ENCODE assay signal across 15 cellular contexts in the genomic region with DNA sequence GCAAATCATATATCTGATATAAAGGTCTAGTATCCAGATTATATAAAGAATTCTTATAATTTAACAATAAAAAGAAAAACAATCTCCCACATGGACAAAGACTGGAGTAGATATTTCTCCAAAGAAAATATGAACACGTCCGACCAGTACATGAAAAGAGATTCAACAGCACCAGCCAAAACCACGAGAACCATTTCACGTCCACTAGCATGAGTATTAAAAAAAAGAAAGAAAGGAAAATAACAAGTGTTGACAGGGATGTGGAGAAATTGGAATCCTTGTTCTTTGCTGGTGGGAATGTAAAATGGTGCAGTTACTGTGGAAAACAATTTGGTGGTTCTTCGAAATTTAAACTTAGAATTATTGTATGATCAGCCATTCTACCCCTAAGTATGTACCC.
DNase-seq lines count a peak whose midpoint lies in the region; ATAC-seq and TF ChIP-seq lines count a peak whose summit lies in the region.
"Had no signal": no experiment of that assay in that cellular context is flagged by ENCODE, and none has a peak within 500 bp of the region (broad histone marks: within the 10 kb centered on the region; RNA-seq: fewer than 3 reads in every experiment).

No MANE protein-coding gene starts in this region.

- peak overlapping the region; percentile 70 for H3K27ac Mint-ChIP-seq in activated naive CD8-positive, alpha-beta T cell treated with anti-CD3 and anti-CD28 coated beads, Interleukin-2, amount 50 U/mL, for 24 hours
- no peak overlapping the region for H3K27ac Mint-ChIP-seq in activated naive CD8-positive, alpha-beta T cell treated with anti-CD3 and anti-CD28 coated beads for 36 hours
- H3K27ac Mint-ChIP-seq: B cell; CD4-positive, alpha-beta T cell had no signal

- no peaks in the 10 kb centered on the region for H3K36me3 Mint-ChIP-seq in activated naive CD8-positive, alpha-beta T cell treated with anti-CD3 and anti-CD28 coated beads, Interleukin-2, amount 50 U/mL, for 24 hours (ENCODE audit: low read depth)
- H3K36me3 Mint-ChIP-seq in activated naive CD8-positive, alpha-beta T cell treated with anti-CD3 and anti-CD28 coated beads for 36 hours: no peaks in the 10 kb centered on the region

- no peak for ATAC-seq in activated naive CD8-positive, alpha-beta T cell treated with anti-CD3 and anti-CD28 coated beads, Interleukin-2, amount 50 U/mL, for 24 hours
- ATAC-seq in RWPE2 (ENCODE audit: low read depth) (no peak), left lobe of liver (no peak), HG03432 (IDR thresholded peaks at IDR 0.05; ENCODE audit: unreplicated experiment) (no peak)

- no peaks in the 10 kb centered on the region for H3K27me3 ChIP-seq in RWPE2 (ENCODE audit: insufficient read depth, poor library complexity, severe bottlenecking)

- peak overlapping the region; percentile 6 for H3K27ac ChIP-seq in RWPE2 (ENCODE audit: poor library complexity, severe bottlenecking)

- peaks cover 3% of the 10 kb centered on the region for H3K27me3 Mint-ChIP-seq in activated naive CD8-positive, alpha-beta T cell treated with anti-CD3 and anti-CD28 coated beads, Interleukin-2, amount 50 U/mL, for 24 hours
- H3K27me3 Mint-ChIP-seq in activated naive CD8-positive, alpha-beta T cell treated with anti-CD3 and anti-CD28 coated beads for 36 hours: no peaks in the 10 kb centered on the region
- H3K27me3 Mint-ChIP-seq: B cell; CD4-positive, alpha-beta T cell had no signal

- no peaks in the 10 kb centered on the region for H3K36me3 ChIP-seq in RWPE2 (ENCODE audit: low read depth)
- H3K36me3 ChIP-seq: HAP-1 had no signal

- H3K4me3 ChIP-seq in RWPE2 (ENCODE audit: severe bottlenecking): no peak overlapping the region
- H3K4me3 ChIP-seq in choroid plexus epithelial cell (ENCODE audit: low read depth, low read length): no peak overlapping the region
- H3K4me3 ChIP-seq: GM12878, HAP-1 had no signal

- peaks cover 25% of the 10 kb centered on the region for H3K4me1 Mint-ChIP-seq in activated naive CD8-positive, alpha-beta T cell treated with anti-CD3 and anti-CD28 coated beads, Interleukin-2, amount 50 U/mL, for 24 hours
- H3K4me1 Mint-ChIP-seq in activated naive CD8-positive, alpha-beta T cell treated with anti-CD3 and anti-CD28 coated beads for 36 hours: peaks cover 20% of the 10 kb centered on the region

- no peak for DNase-seq in activated naive CD8-positive, alpha-beta T cell treated with anti-CD3 and anti-CD28 coated beads, Interleukin-2, amount 50 U/mL, for 24 hours
- DNase-seq in activated naive CD8-positive, alpha-beta T cell treated with anti-CD3 and anti-CD28 coated beads for 36 hours: no peak
- no peak for DNase-seq in RWPE2 (ENCODE audit: low spot score)
- peak; percentile 72 for DNase-seq in choroid plexus epithelial cell (ENCODE audit: low read depth)
- DNase-seq in left lobe of liver (ENCODE audit: low spot score): no peak
- no peak for DNase-seq in NAMALWA (ENCODE audit: low spot score)
- DNase-seq: 8988T; C1 segment of cervical spinal cord; Calu3; CD4-positive, alpha-beta T cell; DMS 273 treated with DMSO at 0.1 percent for 48 hours had no signal

- H3K4me1 ChIP-seq in RWPE2 (ENCODE audit: insufficient read depth, poor library complexity, severe bottlenecking): peaks cover 29% of the 10 kb centered on the region
- H3K4me1 ChIP-seq: HAP-1 had no signal

- no peaks in the 10 kb centered on the region for H3K9me3 Mint-ChIP-seq in activated naive CD8-positive, alpha-beta T cell treated with anti-CD3 and anti-CD28 coated beads, Interleukin-2, amount 50 U/mL, for 24 hours
- no peaks in the 10 kb centered on the region for H3K9me3 Mint-ChIP-seq in activated naive CD8-positive, alpha-beta T cell treated with anti-CD3 and anti-CD28 coated beads for 36 hours
- H3K9me3 Mint-ChIP-seq: CD4-positive, alpha-beta T cell had no signal

- no peak overlapping the region for H3K4me3 Mint-ChIP-seq in activated naive CD8-positive, alpha-beta T cell treated with anti-CD3 and anti-CD28 coated beads, Interleukin-2, amount 50 U/mL, for 24 hours
- H3K4me3 Mint-ChIP-seq in activated naive CD8-positive, alpha-beta T cell treated with anti-CD3 and anti-CD28 coated beads for 36 hours: no peak overlapping the region
- H3K4me3 Mint-ChIP-seq: B cell; CD4-positive, alpha-beta T cell had no signal

- TF ChIP-seq CTCF in RWPE2 (IDR thresholded peaks at IDR 0.05; ENCODE audit: poor library complexity, severe bottlenecking) (no peak), choroid plexus epithelial cell (conservative IDR thresholded peaks at IDR 0.05; ENCODE audit: low read depth, low read length) (no peak)

- peaks cover 4% of the 10 kb centered on the region for H3K9me3 ChIP-seq in RWPE2 (ENCODE audit: severe bottlenecking)
- H3K9me3 ChIP-seq: HAP-1 had no signal
